In genomic region chr12:94686834-94687628, GRCh38 we compare ENCODE assay signal across 13 cellular contexts. TPM values are rescaled to one million over a fixed set of nuclear protein-coding genes. Genes with fewer than 3 reads are reported as not detected.
"Had no signal": no experiment of that assay in that cellular context is flagged by ENCODE, and none has a peak within 500 bp of the region (broad histone marks: within the 10 kb centered on the region; RNA-seq: fewer than 3 reads in every experiment).

No MANE protein-coding gene starts in this region.

- H3K9me3 ChIP-seq: breast epithelium, tibial nerve had no signal

- DNase-seq: activated CD4-positive, alpha-beta T cell treated with anti-CD3 and anti-CD28 coated beads, Interleukin-2, amount 50 U/mL, for 4 hours; activated effector memory CD4-positive, alpha-beta T cell treated with anti-CD3 and anti-CD28 coated beads, Interleukin-2, amount 50 U/mL, for 16 hours; activated T-cell treated with anti-CD3 and anti-CD28 coated beads, Interleukin-2, amount 50 U/mL, for 24 hours; anterior cingulate cortex; midbrain; naive B cell had no signal

- H3K27me3 ChIP-seq: breast epithelium, hepatocyte, tibial nerve had no signal

- H3K4me3 ChIP-seq: breast epithelium, hepatocyte, tibial nerve had no signal

- H3K36me3 ChIP-seq: breast epithelium, tibial nerve had no signal

- H3K4me2 ChIP-seq: hepatocyte had no signal

- ATAC-seq: activated CD4-positive, CD25-positive, alpha-beta regulatory T cell treated with anti-CD3 and anti-CD28 coated beads, Interleukin-2, amount 50 U/mL, for 24 hours; stimulated activated effector memory CD8-positive, alpha-beta T cell treated with anti-CD3 and anti-CD28 coated beads, Interleukin-12 subunit alpha, Interleukin-12 subunit beta, amount 100 ng/mL, for 72 hours had no signal

- H3K4me1 ChIP-seq: breast epithelium had no signal

- H3K27ac ChIP-seq: hepatocyte, parathyroid adenoma had no signal

RNA-seq across cellular contexts. Expression of gene TMCC3, which starts 36.7 kb away (rescaled TPM):
- total RNA-seq: T-helper 2 cell treated with Interferon-gamma antibody and Interleukin-4, amounts not matched to agents 100 ng/mL and 5 ng/mL, for 36 hours had no signal
